ENCODE assay signal across 29 cellular contexts in the genomic region with DNA sequence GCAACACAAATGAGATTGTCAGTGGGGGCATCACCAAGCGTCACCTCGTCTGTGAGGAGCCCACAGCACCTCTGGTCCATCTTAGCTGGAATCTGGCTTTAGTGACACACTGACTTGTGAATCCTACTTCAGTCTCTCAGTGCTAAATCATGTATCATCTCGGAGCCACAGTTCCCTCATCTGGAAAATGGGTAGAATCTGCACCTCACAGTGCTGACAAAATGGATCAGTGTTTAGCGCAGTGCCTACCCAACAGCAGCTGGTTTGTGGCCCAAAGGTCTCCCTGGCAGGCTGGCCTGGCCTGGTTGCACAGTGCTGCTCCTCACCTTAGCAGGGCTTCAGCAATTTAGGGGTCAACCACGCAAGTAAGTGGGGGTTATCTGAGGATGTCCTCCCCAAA. TPM values are rescaled to one million over a fixed set of nuclear protein-coding genes. Genes with fewer than 3 reads are reported as not detected.
"Had no signal": no experiment of that assay in that cellular context is flagged by ENCODE, and none has a peak within 500 bp of the region (broad histone marks: within the 10 kb centered on the region; RNA-seq: fewer than 3 reads in every experiment).

No MANE protein-coding gene starts in this region.

- ATAC-seq: activated T-cell treated with anti-CD3 and anti-CD28 coated beads, Interleukin-2, amount 50 U/mL, for 4 hours; Right ventricle myocardium inferior had no signal

- H3K4me3 ChIP-seq: cardiac muscle cell had no signal

- H3K4me2 ChIP-seq: SK-N-SH had no signal

- H3K4me1 Mint-ChIP-seq: activated CD4-positive, alpha-beta memory T cell treated with anti-CD3 and anti-CD28 coated beads, Interleukin-2, amount 10 ng/mL, durations not matched to agents 7 days and 5 days; activated CD4-positive, alpha-beta T cell treated with anti-CD3 and anti-CD28 coated beads, Interleukin-2, amount 10 ng/mL, durations not matched to agents 7 days and 5 days had no signal

- H3K4me3 Mint-ChIP-seq: activated CD4-positive, alpha-beta memory T cell treated with anti-CD3 and anti-CD28 coated beads, Interleukin-2, amount 10 ng/mL, durations not matched to agents 7 days and 5 days; activated CD4-positive, alpha-beta T cell treated with anti-CD3 and anti-CD28 coated beads, Interleukin-2, amount 10 ng/mL, durations not matched to agents 7 days and 5 days; activated naive CD4-positive, alpha-beta T cell treated with anti-CD3 and anti-CD28 coated beads for 36 hours; activated naive CD8-positive, alpha-beta T cell; activated T-cell treated with anti-CD3 and anti-CD28 coated beads, Interleukin-2, amount 50 U/mL, for 4 hours had no signal

- H3K9me3 Mint-ChIP-seq: activated CD4-positive, alpha-beta T cell treated with anti-CD3 and anti-CD28 coated beads, Interleukin-2, amount 10 ng/mL, durations not matched to agents 7 days and 5 days had no signal

- DNase-seq: activated CD4-positive, alpha-beta memory T cell treated with anti-CD3 and anti-CD28 coated beads, Interleukin-2, amount 10 ng/mL, durations not matched to agents 7 days and 5 days; activated CD4-positive, alpha-beta T cell treated with anti-CD3 and anti-CD28 coated beads, Interleukin-2, amount 10 ng/mL, durations not matched to agents 7 days and 5 days; activated CD4-positive, CD25-positive, alpha-beta regulatory T cell; activated effector memory CD4-positive, alpha-beta T cell treated with anti-CD3 and anti-CD28 coated beads, Interleukin-2, amount 50 U/mL, for 16 hours; activated naive CD4-positive, alpha-beta T cell treated with anti-CD3 and anti-CD28 coated beads for 36 hours; activated T-cell treated with anti-CD3 and anti-CD28 coated beads, Interleukin-2, amount 50 U/mL, for 4 hours; amygdala; brain microvascular endothelial cell; cerebellar nuclear complex; KG1; NCI-H1092 treated with DMSO at 0.1 percent for 48 hours; NCI-H1417 treated with DMSO at 0.1 percent for 48 hours; NCI-H1694; NCI-H2029; NCI-H2107; NCI-H345; NCI-H510A; NCI-H526 treated with DMSO at 0.1 percent for 48 hours; SK-N-SH; T-helper 1 cell had no signal

- H3K27ac Mint-ChIP-seq: activated CD4-positive, alpha-beta memory T cell treated with anti-CD3 and anti-CD28 coated beads, Interleukin-2, amount 10 ng/mL, durations not matched to agents 7 days and 5 days; activated CD4-positive, alpha-beta T cell treated with anti-CD3 and anti-CD28 coated beads, Interleukin-2, amount 10 ng/mL, durations not matched to agents 7 days and 5 days; activated naive CD4-positive, alpha-beta T cell treated with anti-CD3 and anti-CD28 coated beads for 36 hours; activated naive CD8-positive, alpha-beta T cell had no signal

- H3K27me3 ChIP-seq: brain microvascular endothelial cell, cardiac muscle cell had no signal

- H3K9me3 ChIP-seq: SK-N-SH had no signal

- H3K27me3 Mint-ChIP-seq: activated naive CD8-positive, alpha-beta T cell had no signal

- H3K27ac ChIP-seq: brain microvascular endothelial cell, cardiac muscle cell, VCaP had no signal

- H3K9ac ChIP-seq: SK-N-SH had no signal

RNA-seq across cellular contexts. Expression of gene TMEM37, which starts 54.8 kb away (rescaled TPM):
- total RNA-seq: activated CD4-positive, alpha-beta memory T cell treated with anti-CD3 and anti-CD28 coated beads, Interleukin-2, amount 10 ng/mL, durations not matched to agents 7 days and 5 days; activated CD4-positive, alpha-beta T cell treated with anti-CD3 and anti-CD28 coated beads, Interleukin-2, amount 10 ng/mL, durations not matched to agents 7 days and 5 days; activated naive CD4-positive, alpha-beta T cell treated with anti-CD3 and anti-CD28 coated beads for 36 hours; LHCN-M2; M059J; OCI-LY7; RPMI7951; T-helper 2 cell treated with Interferon-gamma antibody and Interleukin-4, amounts not matched to agents 100 ng/mL and 5 ng/mL, for 36 hours had no signal
